Comparison of ENCODE assay signal across 8 cellular contexts in the genomic region with DNA sequence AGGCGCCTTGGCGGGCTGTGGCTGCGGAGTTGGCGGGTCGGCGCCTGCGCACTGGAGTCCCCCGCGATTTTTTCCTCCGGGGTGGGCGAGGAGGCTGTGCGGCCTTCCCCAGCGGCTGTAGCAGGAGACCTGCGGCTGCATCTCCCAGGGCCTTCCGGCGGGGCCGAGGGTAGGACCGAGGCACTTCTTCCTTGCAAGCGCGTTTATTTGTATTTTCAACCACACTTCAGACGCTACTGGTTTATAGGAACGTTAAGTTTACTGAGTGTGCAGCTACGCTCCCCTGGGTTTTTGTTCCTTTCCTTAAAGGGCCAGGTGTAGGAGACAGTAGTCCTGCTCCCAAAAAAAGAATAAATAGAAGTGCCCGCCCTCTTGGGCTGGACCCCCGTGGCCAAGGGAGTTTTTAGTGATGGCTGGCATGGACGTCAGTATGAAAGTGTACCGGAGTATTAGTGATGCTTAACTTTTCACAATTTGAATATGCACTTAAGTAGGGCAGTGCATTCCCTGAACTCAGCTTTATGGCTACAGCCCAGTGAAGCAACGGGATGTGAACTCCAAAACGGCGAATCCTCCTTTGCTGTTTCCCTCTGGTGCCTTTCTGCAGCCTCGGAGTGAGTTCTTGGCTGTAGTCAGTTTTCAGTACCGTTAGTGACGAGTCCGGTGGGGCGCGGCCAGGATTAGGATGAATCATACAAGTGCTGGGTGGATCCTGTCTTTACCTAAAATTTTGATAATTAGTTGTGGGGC. TPM values are rescaled to one million over a fixed set of nuclear protein-coding genes. Genes with fewer than 3 reads are reported as not detected.
DNase-seq lines count a peak whose midpoint lies in the region; ATAC-seq lines count a peak whose summit lies in the region.

No MANE protein-coding gene starts in this region.

- H3K27ac Mint-ChIP-seq in CD4-positive, alpha-beta memory T cell, result peak overlapping the region; percentile 97 to 99 (median 99)
- H3K27ac Mint-ChIP-seq in natural killer cell treated with Interleukin-12 subunit alpha and Interleukin-12 subunit beta and Interleukin-15 and Interleukin-18, amount 100 ng/mL, for 72 hours, result peak overlapping the region; percentile 92 to 96

- POLR2A ChIA-PET in CD4-positive, alpha-beta memory T cell (lab: Charles Lee; ENCODE audit: partially characterized antibody), result interaction anchor here (1.0 to 2.2 kb wide), 5 partner anchors 8 to 1532 kb away, joined by 3 to 17 read pairs (median 5); a partner anchor contains a TSS

- H3K9me3 ChIP-seq in CD4-positive, alpha-beta memory T cell (ENCODE audit: control insufficient read depth in 1 of 2, low read length in 2 of 2), result no peaks in the 10 kb centered on the region

- CTCF ChIA-PET in CD4-positive, alpha-beta memory T cell (lab: Charles Lee; ENCODE audit: partially characterized antibody), result interaction anchor here (0.6 to 1.4 kb wide), 2 partner anchors 18 to 41 kb away, joined by 3 to 8 read pairs; no protein-coding TSS in a partner anchor

- intact Hi-C loops in CD4-positive, alpha-beta memory T cell (cut with micrococcal nuclease), result loop anchor here (2.0 to 5.0 kb wide), 5 partner anchors 19 to 1593 kb away; a partner anchor contains a TSS

- H3K27me3 Mint-ChIP-seq in CD4-positive, alpha-beta memory T cell, result no peaks in the 10 kb centered on the region
- H3K27me3 Mint-ChIP-seq in natural killer cell treated with Interleukin-12 subunit alpha and Interleukin-12 subunit beta and Interleukin-15 and Interleukin-18, amount 100 ng/mL, for 72 hours, result no peaks in the 10 kb centered on the region

- no peaks in the 10 kb centered on the region for H3K27me3 ChIP-seq in CD4-positive, alpha-beta memory T cell (ENCODE audit: insufficient read depth, low read length)

- peaks cover 39% of the 10 kb centered on the region for H3K4me1 ChIP-seq in CD4-positive, alpha-beta memory T cell (ENCODE audit: insufficient read depth, low read length)

- H3K9me3 Mint-ChIP-seq in CD4-positive, alpha-beta memory T cell, result peaks cover 0 to 3% (median 0%) of the 10 kb centered on the region in 8 donors
- H3K9me3 Mint-ChIP-seq in natural killer cell treated with Interleukin-12 subunit alpha and Interleukin-12 subunit beta and Interleukin-15 and Interleukin-18, amount 100 ng/mL, for 72 hours, result no peaks in the 10 kb centered on the region

- H3K27ac ChIP-seq in CD4-positive, alpha-beta memory T cell (ENCODE audit: low read depth, low read length), result peak overlapping the region; percentile 87

- H3K4me1 Mint-ChIP-seq in CD4-positive, alpha-beta memory T cell, result peaks cover 32 to 59% (median 42%) of the 10 kb centered on the region in 4 donors
- peaks cover 27 to 43% of the 10 kb centered on the region in 2 donors for H3K4me1 Mint-ChIP-seq in natural killer cell treated with Interleukin-12 subunit alpha and Interleukin-12 subunit beta and Interleukin-15 and Interleukin-18, amount 100 ng/mL, for 72 hours (ENCODE audit: low read depth in 2 of 2)

- peaks cover 0 to 18% of the 10 kb centered on the region in 2 donors for H3K36me3 Mint-ChIP-seq in CD4-positive, alpha-beta memory T cell
- H3K36me3 Mint-ChIP-seq in natural killer cell treated with Interleukin-12 subunit alpha and Interleukin-12 subunit beta and Interleukin-15 and Interleukin-18, amount 100 ng/mL, for 72 hours, result peaks cover 21% of the 10 kb centered on the region

- peak in 4 of 5 donors; percentile 31 to 88 (median 38) for DNase-seq in CD4-positive, alpha-beta memory T cell
- DNase-seq in HT-29 (ENCODE audit: low spot score) (peak; percentile 44), RPMI7951 (ENCODE audit: low read depth) (peak; percentile 88), fibroblast of peridontal ligament (ENCODE audit: extremely low read depth) (peak; percentile 81)
- DNase-seq in activated T-helper 9 cell treated with anti-CD3 and anti-CD28 coated beads, Interleukin-2, amount 50 U/mL, for 16 hours (ENCODE audit: low read depth), result peak; percentile 92
- DNase-seq in natural killer cell treated with Interleukin-12 subunit alpha and Interleukin-12 subunit beta and Interleukin-15 and Interleukin-18, amount 100 ng/mL, for 72 hours (ENCODE audit: low spot score), result peak; percentile 97
- peak; percentile 97 for DNase-seq in stimulated activated naive CD8-positive, alpha-beta T cell treated with anti-CD3 and anti-CD28 coated beads, Interleukin-15, Interleukin-2, amounts not matched to agents 100 U/mL and 50 U/mL, for 24 hours

- ATAC-seq in GM19463 (IDR thresholded peaks at IDR 0.05; ENCODE audit: unreplicated experiment), result peak; percentile 16
- ATAC-seq in natural killer cell treated with Interleukin-12 subunit alpha and Interleukin-12 subunit beta and Interleukin-15 and Interleukin-18, amount 100 ng/mL, for 72 hours, result peak in 1 of 2 donors; percentile 34
- ATAC-seq in stimulated activated naive CD8-positive, alpha-beta T cell treated with anti-CD3 and anti-CD28 coated beads, Interleukin-15, Interleukin-2, amounts not matched to agents 100 U/mL and 50 U/mL, for 24 hours, result peak; percentile 38

- peak overlapping the region; percentile 96 to 99 (median 98) for H3K4me3 Mint-ChIP-seq in CD4-positive, alpha-beta memory T cell
- peak overlapping the region; percentile 91 for H3K4me3 Mint-ChIP-seq in natural killer cell treated with Interleukin-12 subunit alpha and Interleukin-12 subunit beta and Interleukin-15 and Interleukin-18, amount 100 ng/mL, for 72 hours

- no peaks in the 10 kb centered on the region for H3K36me3 ChIP-seq in CD4-positive, alpha-beta memory T cell (ENCODE audit: insufficient read depth, low read length)

- H3K4me3 ChIP-seq in CD4-positive, alpha-beta memory T cell (ENCODE audit: low read length in 2 of 2), result peak overlapping the region; percentile 64 to 82

RNA-seq across cellular contexts. Expression of a gene that starts 1.0 kb away (rescaled TPM):
- total RNA-seq in CD4-positive, alpha-beta memory T cell, result 10 to 100 TPM in 1 of 2 experiments, 1 to 10 TPM in 1; 9.9 to 10.4 TPM
- 1 to 10 TPM; 4.8 to 8.8 TPM for polyA plus RNA-seq in CD4-positive, alpha-beta memory T cell
- total RNA-seq in HT-29 (2014; rRNA removed; shearing (Covaris generic)), result 8.5 TPM in 2 replicates
- total RNA-seq in RPMI7951 (2014; rRNA removed; shearing (Covaris generic)), result 75.8 and 102 TPM in 2 replicates
- 10 to 100 TPM; 26.3 to 33.9 TPM for total RNA-seq in natural killer cell treated with Interleukin-12 subunit alpha and Interleukin-12 subunit beta and Interleukin-15 and Interleukin-18, amount 100 ng/mL, for 72 hours

RNA-seq across cellular contexts. Expression of a gene that starts 18.7 kb away (rescaled TPM):
- 10 to 100 TPM; 17.3 to 18.3 TPM for total RNA-seq in CD4-positive, alpha-beta memory T cell
- 1 to 10 TPM; 5.1 to 6.6 TPM for polyA plus RNA-seq in CD4-positive, alpha-beta memory T cell
- 16.5 and 25.2 TPM in 2 replicates for total RNA-seq in HT-29 (2014; rRNA removed; shearing (Covaris generic))
- 19.7 and 25.0 TPM in 2 replicates for total RNA-seq in RPMI7951 (2014; rRNA removed; shearing (Covaris generic))
- 10 to 100 TPM; 23.6 to 30.8 TPM for total RNA-seq in natural killer cell treated with Interleukin-12 subunit alpha and Interleukin-12 subunit beta and Interleukin-15 and Interleukin-18, amount 100 ng/mL, for 72 hours

Comparison
In these comparisons a context has a peak if more than half of its experiments do, and no peak if none do; other contexts are left out.
1. DNase-seq: peak in every context shown above with its lines; median percentile 97 in natural killer cell treated with Interleukin-12 subunit alpha and Interleukin-12 subunit beta and Interleukin-15 and Interleukin-18, amount 100 ng/mL, for 72 hours; 97 in stimulated activated naive CD8-positive, alpha-beta T cell treated with anti-CD3 and anti-CD28 coated beads, Interleukin-15, Interleukin-2, amounts not matched to agents 100 U/mL and 50 U/mL, for 24 hours; 92 in activated T-helper 9 cell treated with anti-CD3 and anti-CD28 coated beads, Interleukin-2, amount 50 U/mL, for 16 hours; 88 in RPMI7951; 81 in fibroblast of peridontal ligament; 44 in HT-29; 38 in CD4-positive, alpha-beta memory T cell.